Comparison of ENCODE assay signal across 25 cellular contexts in the genomic region with DNA sequence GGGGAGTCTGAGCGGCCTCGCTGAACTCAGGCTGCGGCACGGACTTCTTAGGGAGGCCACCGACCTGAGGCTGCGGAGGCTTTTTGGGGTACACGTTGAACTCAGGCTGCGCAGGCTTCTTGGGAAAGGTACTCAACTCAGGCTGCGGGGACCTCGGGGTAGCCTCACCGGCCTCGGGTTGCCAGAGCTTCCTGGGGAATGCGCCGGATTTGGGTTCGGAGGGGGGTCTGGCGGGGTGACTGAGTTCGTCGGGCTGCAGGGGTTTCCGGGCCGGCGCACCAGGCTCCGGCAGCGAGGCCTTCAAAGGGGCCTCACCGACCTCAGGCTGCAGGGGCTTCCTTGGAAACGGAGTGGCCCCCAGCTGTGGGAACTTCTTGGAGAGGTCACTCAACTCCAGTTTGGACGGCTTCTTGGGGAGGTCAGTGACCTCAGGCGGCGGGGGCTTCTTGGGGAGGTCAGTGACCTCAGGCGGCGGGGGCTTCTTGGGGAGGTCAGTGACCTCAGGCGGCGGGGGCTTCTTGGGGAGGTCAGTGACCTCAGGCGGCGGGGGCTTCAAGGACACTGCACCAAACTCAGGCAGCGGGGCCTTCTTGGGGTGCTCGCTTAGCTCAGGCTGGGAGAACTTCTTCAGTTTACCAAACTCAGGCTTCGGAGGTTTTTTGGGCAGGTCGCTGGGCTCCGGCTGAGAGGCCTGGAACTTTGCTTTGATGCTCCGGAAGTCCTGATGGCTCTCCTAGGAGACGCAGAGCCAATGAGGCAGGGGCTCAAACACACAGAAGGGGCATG. TPM values are rescaled to one million over a fixed set of nuclear protein-coding genes. Genes with fewer than 3 reads are reported as not detected.
A peak's percentile ranks its signal among the peaks of the same experiment; 100 is the strongest.
DNase-seq lines count a peak whose midpoint lies in the region; ATAC-seq and TF ChIP-seq lines count a peak whose summit lies in the region.
"Had no signal": no experiment of that assay in that cellular context is flagged by ENCODE, and none has a peak within 500 bp of the region (broad histone marks: within the 10 kb centered on the region; RNA-seq: fewer than 3 reads in every experiment).

No MANE protein-coding gene starts in this region.

- H3K27ac Mint-ChIP-seq in CD14-positive monocyte, result peak overlapping the region; percentile 84 to 98 (median 97)

- H3K9me3 ChIP-seq in WERI-Rb-1 (ENCODE audit: severe bottlenecking) (no peaks in the 10 kb centered on the region), mesenchymal stem cell (ENCODE audit: control insufficient read depth, low read length) (no peaks in the 10 kb centered on the region), spleen (no peaks in the 10 kb centered on the region)
- H3K9me3 ChIP-seq: BLaER1, HAP-1 had no signal

- H2BK5ac ChIP-seq in mesenchymal stem cell (ENCODE audit: low read depth, low read length, poor library complexity, severe bottlenecking), result peak overlapping the region; percentile 50
- H2BK5ac ChIP-seq in mesendoderm (ENCODE audit: low read length), result no peak overlapping the region

- H3K18ac ChIP-seq in mesenchymal stem cell (ENCODE audit: low read depth in 1 of 2, low read length in 2 of 2) (no peak overlapping the region), mesendoderm (ENCODE audit: low read length) (no peak overlapping the region)

- H3K27me3 ChIP-seq in WERI-Rb-1 (ENCODE audit: insufficient read depth, low read depth, severe bottlenecking), result no peaks in the 10 kb centered on the region
- H3K27me3 ChIP-seq in mesenchymal stem cell (ENCODE audit: control insufficient read depth in 1 of 2, insufficient read depth in 1 of 2, low read length in 2 of 2), result peaks cover 0 to 4% of the 10 kb centered on the region in 2 experiments
- peaks cover 0 to 8% (median 0%) of the 10 kb centered on the region in 7 donors for H3K27me3 ChIP-seq in spleen (replicated peaks in 1 of 7)
- no peaks in the 10 kb centered on the region for H3K27me3 ChIP-seq in mesendoderm (ENCODE audit: insufficient read depth, low read length, poor library complexity)
- H3K27me3 ChIP-seq: BLaER1 had no signal

- no peaks in the 10 kb centered on the region for H3K79me1 ChIP-seq in mesenchymal stem cell (replicated peaks; ENCODE audit: low read length, poor library complexity, severe bottlenecking)
- H3K79me1 ChIP-seq in mesendoderm (ENCODE audit: low read length), result no peaks in the 10 kb centered on the region

- no peak overlapping the region for H3K23ac ChIP-seq in mesenchymal stem cell (ENCODE audit: low read length in 2 of 2)
- H3K23ac ChIP-seq in mesendoderm (ENCODE audit: low read length), result no peak overlapping the region

- H3K27me3 Mint-ChIP-seq in CD14-positive monocyte (ENCODE audit: low read depth in 3 of 3), result peaks cover 0 to 4% (median 0%) of the 10 kb centered on the region in 3 donors
- H3K27me3 Mint-ChIP-seq: CD4-positive, alpha-beta memory T cell had no signal

- no peak overlapping the region for H3K14ac ChIP-seq in mesenchymal stem cell (ENCODE audit: low read length in 2 of 2)

- H3K27ac ChIP-seq in WERI-Rb-1 (peak overlapping the region; percentile 43; the same call in 1 of the 2 replicates), mesenchymal stem cell (ENCODE audit: low read length, poor library complexity, severe bottlenecking) (no peak overlapping the region), spleen (peak overlapping the region in 5 of 8 donors; percentile 63 to 95 (median 76)), mesendoderm (ENCODE audit: low read depth, low read length) (no peak overlapping the region)

- H2BK120ac ChIP-seq in mesenchymal stem cell (ENCODE audit: low read depth, low read length), result no peak overlapping the region
- no peak overlapping the region for H2BK120ac ChIP-seq in mesendoderm (ENCODE audit: low read depth, low read length)

- H3K36me3 Mint-ChIP-seq in CD14-positive monocyte, result peaks cover 31 to 63% of the 10 kb centered on the region in 2 donors
- H3K36me3 Mint-ChIP-seq: CD4-positive, alpha-beta memory T cell had no signal

- intact Hi-C loops in CD14-positive monocyte (cut with micrococcal nuclease), result no loop called here
- intact Hi-C loops in spleen (cut with DNase I; ENCODE audit: low total_unique reads), result no loop called here

- H3K4me2 ChIP-seq in mesenchymal stem cell (ENCODE audit: low read length, poor library complexity, severe bottlenecking) (no peak overlapping the region), mesendoderm (ENCODE audit: low read length) (no peak overlapping the region)

- H2AFZ ChIP-seq in mesenchymal stem cell (ENCODE audit: low read depth, low read length), result no peak overlapping the region

- H2AK5ac ChIP-seq in mesenchymal stem cell (ENCODE audit: low read length, severe bottlenecking), result peak overlapping the region; percentile 61
- H2AK5ac ChIP-seq in mesendoderm (ENCODE audit: low read length), result no peak overlapping the region

- DNase-seq in CD14-positive monocyte (ENCODE audit: low spot score) (no peak), WERI-Rb-1 (no peak), mesenchymal stem cell (no peak), spleen (no peak), GM03348 (ENCODE audit: low spot score) (no peak), mesendoderm (no peak)
- DNase-seq: COR-L47, DMS53, NCI-H1048, NCI-H1417, NCI-H1694, NCI-H2029 treated with DMSO at 0.1 percent for 48 hours, NCI-H446 treated with DMSO at 0.1 percent for 48 hours, NCI-H526, Right ventricle myocardium superior, RPMI8226 had no signal

- H3K4me3 ChIP-seq in WERI-Rb-1 (ENCODE audit: low read depth, low read length) (no peak overlapping the region), mesenchymal stem cell (ENCODE audit: insufficient read depth in 1 of 2, low read depth in 1 of 2, low read length in 2 of 2) (no peak overlapping the region), spleen (peak overlapping the region in 3 of 8 donors; percentile 14 to 42 (median 25)), mesendoderm (ENCODE audit: low read length) (no peak overlapping the region)
- H3K4me3 ChIP-seq: BLaER1, GM12878, HAP-1 had no signal

- H2BK12ac ChIP-seq in mesenchymal stem cell (ENCODE audit: low read length in 2 of 2), result no peak overlapping the region

- H3K4me1 Mint-ChIP-seq in CD14-positive monocyte, result peaks cover 74% of the 10 kb centered on the region

- TF ChIP-seq POLR2A in spleen (IDR thresholded peaks at IDR 0.05), result no peak

- H3K36me3 ChIP-seq in WERI-Rb-1 (no peaks in the 10 kb centered on the region), mesenchymal stem cell (ENCODE audit: control insufficient read depth in 1 of 2, insufficient read depth in 2 of 2, low read depth in 1 of 2, low read length in 2 of 2) (no peaks in the 10 kb centered on the region), spleen (peaks cover 0 to 38% (median 0%) of the 10 kb centered on the region in 6 donors), mesendoderm (ENCODE audit: control insufficient read depth, insufficient read depth, low read length) (no peaks in the 10 kb centered on the region)
- H3K36me3 ChIP-seq: BLaER1, HAP-1 had no signal

- ATAC-seq in GM21576 (IDR thresholded peaks at IDR 0.05; ENCODE audit: unreplicated experiment), result no peak
- ATAC-seq: GM12878 had no signal

- H3K79me2 ChIP-seq in mesendoderm (ENCODE audit: control insufficient read depth, insufficient read depth, low read length), result no peaks in the 10 kb centered on the region

- H4K5ac ChIP-seq in mesendoderm (ENCODE audit: low read length), result no peak overlapping the region

- H3K9ac ChIP-seq in mesenchymal stem cell (ENCODE audit: low read length), result no peak overlapping the region
- H3K9ac ChIP-seq in mesendoderm (ENCODE audit: low read length), result no peak overlapping the region
- H3K9ac ChIP-seq: BLaER1 had no signal

- no peak overlapping the region for H4K8ac ChIP-seq in mesenchymal stem cell (ENCODE audit: low read length)
- H4K8ac ChIP-seq in mesendoderm (ENCODE audit: low read depth, low read length), result no peak overlapping the region

- TF ChIP-seq CTCF in CD14-positive monocyte (IDR thresholded peaks at IDR 0.05) (no peak), WERI-Rb-1 (IDR thresholded peaks at IDR 0.05; ENCODE audit: low read depth, low read length) (no peak), spleen (IDR thresholded peaks at IDR 0.05 in 8 of 11, conservative IDR thresholded peaks at IDR 0.05 in 3 of 11) (no peak)

- H3K9me3 Mint-ChIP-seq in CD14-positive monocyte, result peaks cover 0 to 1% (median 0%) of the 10 kb centered on the region in 7 donors
- H3K9me3 Mint-ChIP-seq: CD4-positive, alpha-beta memory T cell had no signal

- H3K4me1 ChIP-seq in mesenchymal stem cell (ENCODE audit: control insufficient read depth, insufficient read depth, low read depth, low read length) (peaks cover 12% of the 10 kb centered on the region), spleen (peaks cover 0 to 91% (median 21%) of the 10 kb centered on the region in 6 donors), mesendoderm (ENCODE audit: control insufficient read depth, low read depth, low read length) (no peaks in the 10 kb centered on the region)
- H3K4me1 ChIP-seq: HAP-1 had no signal

- 92% methylated on average over 41 of the region's 41 CpGs for WGBS in mesenchymal stem cell
- WGBS in spleen, 5 donors, result 80 to 90% (median 84%) methylated on average over 28 to 41 of the region's 41 CpGs
- no CpG with 5 or more reads among the region's 41 CpGs for WGBS in mesendoderm (ENCODE audit: extremely low coverage, insufficient coverage, low lambda C conversion rate)

- H4K91ac ChIP-seq in mesenchymal stem cell (ENCODE audit: low read length), result no peak overlapping the region

- H2BK15ac ChIP-seq in mesenchymal stem cell (ENCODE audit: low read depth, poor library complexity, severe bottlenecking) (no peak overlapping the region), mesendoderm (replicated peaks; ENCODE audit: low read depth) (no peak overlapping the region)

- H3K4me3 Mint-ChIP-seq in CD14-positive monocyte, result peak overlapping the region; percentile 91 to 95
- H3K4me3 Mint-ChIP-seq: CD4-positive, alpha-beta memory T cell had no signal

- no peak overlapping the region for H3K4ac ChIP-seq in mesenchymal stem cell (ENCODE audit: low read depth in 1 of 2, low read length in 2 of 2)
- H3K4ac ChIP-seq in mesendoderm (ENCODE audit: low read depth, low read length), result no peak overlapping the region

- H3K56ac ChIP-seq in mesendoderm (ENCODE audit: low read length), result no peak overlapping the region

RNA-seq across cellular contexts. Expression of gene PRAM1, which starts 3.2 kb away (rescaled TPM):
- polyA plus RNA-seq in CD14-positive monocyte, result 10 to 100 TPM; 43.3 to 69.0 TPM
- 0.03 TPM for polyA plus RNA-seq in mesenchymal stem cell (2013, experiment 1 of 2)
- not detected for polyA plus RNA-seq in mesenchymal stem cell (2013, experiment 2 of 2)
- 10 to 100 TPM in 6 of 7 donors, 1 to 10 TPM in 1; 7.1 to 36.5 (median 15.1) TPM for total RNA-seq in spleen
- polyA plus RNA-seq in spleen, result 10 to 100 TPM in 2 of 3 donors, 1 to 10 TPM in 1; 2.4 to 23.0 (median 22.0) TPM
- 0.06 TPM for polyA plus RNA-seq in mesendoderm (2013, experiment 1 of 2)
- polyA plus RNA-seq in mesendoderm (2013, experiment 2 of 2), result 0.08 TPM
- total RNA-seq: A172, Daoy, G401, SK-MEL-5 had no signal
- polyA plus RNA-seq: CD4-positive, alpha-beta memory T cell had no signal

RNA-seq across cellular contexts. Expression of gene ZNF414, which starts 14.7 kb away (rescaled TPM):
- polyA plus RNA-seq in CD14-positive monocyte, result 1 to 10 TPM; 4.1 to 4.7 TPM
- polyA plus RNA-seq in mesenchymal stem cell (2013, experiment 1 of 2), result 21.2 TPM
- 19.1 TPM for polyA plus RNA-seq in mesenchymal stem cell (2013, experiment 2 of 2)
- total RNA-seq in spleen, result 10 to 100 TPM; 12.0 to 31.0 (median 26.6) TPM
- 10 to 100 TPM; 12.7 to 31.7 (median 15.8) TPM for polyA plus RNA-seq in spleen
- polyA plus RNA-seq in mesendoderm (2013, experiment 1 of 2), result 25.9 TPM
- polyA plus RNA-seq in mesendoderm (2013, experiment 2 of 2), result 24.4 TPM
- total RNA-seq: G401 had no signal

RNA-seq across cellular contexts. Expression of gene HNRNPM, which starts 54.5 kb away (rescaled TPM):
- polyA plus RNA-seq in CD14-positive monocyte (100 to 1,000 TPM in 1 of 2 donors, 10 to 100 TPM in 1; 77.0 to 116 TPM), spleen (100 to 1,000 TPM in 1 of 3 donors, 10 to 100 TPM in 2; 77.1 to 153 (median 79.9) TPM)
- 84.5 TPM for polyA plus RNA-seq in mesenchymal stem cell (2013, experiment 1 of 2)
- 82.9 TPM for polyA plus RNA-seq in mesenchymal stem cell (2013, experiment 2 of 2)
- total RNA-seq in spleen, result 100 to 1,000 TPM; 105 to 229 (median 147) TPM
- 329 TPM for polyA plus RNA-seq in mesendoderm (2013, experiment 1 of 2)
- polyA plus RNA-seq in mesendoderm (2013, experiment 2 of 2), result 325 TPM

Comparison
In these comparisons a context has a peak if more than half of its experiments do, and no peak if none do; other contexts are left out.
1. H3K27ac ChIP-seq: peak in WERI-Rb-1 (single experiment) and spleen (5 of 8); none in mesenchymal stem cell (single experiment) and mesendoderm (single experiment).